Comparison of ENCODE assay signal across 11 cellular contexts in genomic region chr2:67974564-67975430, GRCh38.
DNase-seq lines count a peak whose midpoint lies in the region; ATAC-seq, FAIRE-seq and TF ChIP-seq lines count a peak whose summit lies in the region.
"Had no signal": no experiment of that assay in that cellular context is flagged by ENCODE, and none has a peak within 500 bp of the region (broad histone marks: within the 10 kb centered on the region; RNA-seq: fewer than 3 reads in every experiment).

No MANE protein-coding gene starts in this region.

- peak overlapping the region; percentile 12 for H3K27ac ChIP-seq in lower lobe of right lung
- H3K27ac ChIP-seq: BLaER1 had no signal

- H3K4me1 Mint-ChIP-seq in activated naive CD4-positive, alpha-beta T cell treated with anti-CD3 and anti-CD28 coated beads for 36 hours (ENCODE audit: low read depth): no peaks in the 10 kb centered on the region

- H3K27me3 ChIP-seq in bronchial epithelial cell (ENCODE audit: control insufficient read depth, insufficient read depth, low read length): no peaks in the 10 kb centered on the region
- H3K27me3 ChIP-seq in lower lobe of right lung (ENCODE audit: low read depth): no peaks in the 10 kb centered on the region
- H3K27me3 ChIP-seq: BLaER1 had no signal

- H3K36me3 Mint-ChIP-seq in activated naive CD4-positive, alpha-beta T cell treated with anti-CD3 and anti-CD28 coated beads for 36 hours (ENCODE audit: low read depth): no peaks in the 10 kb centered on the region

- H3K9me3 Mint-ChIP-seq in activated naive CD4-positive, alpha-beta T cell treated with anti-CD3 and anti-CD28 coated beads for 36 hours: no peaks in the 10 kb centered on the region

- no peaks in the 10 kb centered on the region for H3K4me1 ChIP-seq in lower lobe of right lung

- peaks cover 16% of the 10 kb centered on the region for H3K27me3 Mint-ChIP-seq in activated naive CD4-positive, alpha-beta T cell treated with anti-CD3 and anti-CD28 coated beads for 36 hours (ENCODE audit: low read depth)

- CTCF ChIA-PET in activated naive CD4-positive, alpha-beta T cell treated with anti-CD3 and anti-CD28 coated beads for 36 hours (lab: Charles Lee): no interaction called here

- H3K4me3 ChIP-seq in NB4 (ENCODE audit: low read depth, low read length) (no peak overlapping the region), bronchial epithelial cell (ENCODE audit: low read depth, low read length) (no peak overlapping the region), lower lobe of right lung (no peak overlapping the region)
- H3K4me3 ChIP-seq: BLaER1 had no signal

- H3K9me3 ChIP-seq in lower lobe of right lung: no peaks in the 10 kb centered on the region
- H3K9me3 ChIP-seq: BLaER1 had no signal

- TF ChIP-seq CTCF in NB4 (IDR thresholded peaks at IDR 0.05; ENCODE audit: low read depth, low read length) (no peak), bronchial epithelial cell (IDR thresholded peaks at IDR 0.05; ENCODE audit: insufficient read depth, low read length, severe bottlenecking) (no peak), lower lobe of right lung (IDR thresholded peaks at IDR 0.05) (no peak)

- DNase-seq in A172 (ENCODE audit: low spot score) (peak; percentile 18), NB4 (ENCODE audit: low read depth) (peak; percentile 44), bronchial epithelial cell (ENCODE audit: low read depth) (peak; percentile 44), lower lobe of right lung (peak; percentile 61), DMS53 (lab: John Stamatoyannopoulos, UW) (no peak), activated gamma-delta T cell treated with Interleukin-2 at 50 U/mL for 16 hours (no peak)
- DNase-seq in activated naive CD4-positive, alpha-beta T cell treated with anti-CD3 and anti-CD28 coated beads for 36 hours: no peak
- DNase-seq: NK-92 treated with Interleukin-12 subunit alpha and Interleukin-12 subunit beta, amount 100 ng/mL, for 24 hours; stimulated activated naive CD4-positive, alpha-beta T cell had no signal

- peak; percentile 79 to 80 for ATAC-seq in lower lobe of right lung
- no peak for ATAC-seq in HG02610 (IDR thresholded peaks at IDR 0.05; ENCODE audit: unreplicated experiment)

- H3K4me3 Mint-ChIP-seq in activated naive CD4-positive, alpha-beta T cell treated with anti-CD3 and anti-CD28 coated beads for 36 hours: no peak overlapping the region

- no peak for FAIRE-seq in bronchial epithelial cell (lab: Jason Lieb, UNC)

- TF ChIP-seq POLR2A in NB4 (IDR thresholded peaks at IDR 0.05; ENCODE audit: extremely low read depth, insufficient read length): no peak

- H3K27ac Mint-ChIP-seq in activated naive CD4-positive, alpha-beta T cell treated with anti-CD3 and anti-CD28 coated beads for 36 hours: no peak overlapping the region

- H3K36me3 ChIP-seq in bronchial epithelial cell (ENCODE audit: control insufficient read depth, insufficient read depth, low read length): no peaks in the 10 kb centered on the region
- H3K36me3 ChIP-seq in lower lobe of right lung: no peaks in the 10 kb centered on the region
- H3K36me3 ChIP-seq: BLaER1 had no signal

- intact Hi-C loops in lower lobe of right lung (cut with DNase I): no loop called here
- intact Hi-C loops in activated naive CD4-positive, alpha-beta T cell treated with anti-CD3 and anti-CD28 coated beads for 36 hours (cut with micrococcal nuclease): no loop called here

Comparison
In these comparisons a context has a peak if more than half of its experiments do, and no peak if none do; other contexts are left out.
1. DNase-seq: peak in A172 (single experiment), NB4 (single experiment), bronchial epithelial cell (single experiment) and lower lobe of right lung (single experiment); none in DMS53 (single experiment), activated gamma-delta T cell treated with Interleukin-2 at 50 U/mL for 16 hours (single experiment) and activated naive CD4-positive, alpha-beta T cell treated with anti-CD3 and anti-CD28 coated beads for 36 hours (single experiment).